In the genomic region with DNA sequence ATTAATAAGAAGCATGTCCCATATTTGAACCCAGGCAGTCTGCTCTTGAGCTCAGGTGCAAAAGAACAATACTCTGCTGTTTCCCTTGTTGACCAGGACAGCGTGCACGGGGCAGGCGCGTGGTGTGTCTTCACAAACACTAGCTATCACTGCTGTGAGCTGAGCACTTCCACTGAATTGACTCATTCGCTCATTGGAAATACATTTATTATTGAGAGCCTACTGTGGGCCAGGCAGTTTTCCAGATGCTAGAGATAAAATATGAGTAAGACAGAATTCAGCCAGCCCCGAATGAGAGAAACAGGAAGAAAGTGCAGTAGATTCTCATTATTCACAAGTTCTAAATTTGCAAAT, we compare ENCODE assay signal across 8 cellular contexts. TPM values are rescaled to one million over a fixed set of nuclear protein-coding genes. Genes with fewer than 3 reads are reported as not detected.
DNase-seq lines count a peak whose midpoint lies in the region; ATAC-seq and TF ChIP-seq lines count a peak whose summit lies in the region.

No MANE protein-coding gene starts in this region.

- peak overlapping the region; percentile 32 for H3K18ac ChIP-seq in mesendoderm (ENCODE audit: low read length)

- no peak overlapping the region for H4K5ac ChIP-seq in mesendoderm (ENCODE audit: low read length)

- H3K4me1 ChIP-seq in ACC112 (ENCODE audit: control insufficient read depth, insufficient read depth, low read length, unreplicated experiment) (peaks cover 30% of the 10 kb centered on the region), KMS-11 (ENCODE audit: low read depth, poor library complexity, severe bottlenecking) (peaks cover 32% of the 10 kb centered on the region), mammary epithelial cell (ENCODE audit: insufficient read depth, low read length) (peaks cover 24% of the 10 kb centered on the region), mesendoderm (ENCODE audit: control insufficient read depth, low read depth, low read length) (peaks cover 2% of the 10 kb centered on the region)

- H2BK5ac ChIP-seq in mesendoderm (ENCODE audit: low read length) = no peak overlapping the region

- H2BK120ac ChIP-seq in mesendoderm (ENCODE audit: low read depth, low read length) = no peak overlapping the region

- H3K4me2 ChIP-seq in KMS-11 (peak overlapping the region; percentile 76), mammary epithelial cell (ENCODE audit: insufficient read depth, low read depth, low read length) (peak overlapping the region; percentile 83), mesendoderm (ENCODE audit: low read length) (no peak overlapping the region)

- CTCF ChIA-PET in mammary epithelial cell (lab: Charles Lee; ENCODE audit: low non-redundant PET) = no interaction called here

- DNase-seq in mammary epithelial cell = no peak
- no peak for DNase-seq in mesendoderm
- no peak for DNase-seq in GM10266 (ENCODE audit: extremely low spot score)
- DNase-seq in SHP77 (lab: John Stamatoyannopoulos, UW) = no peak
- no peak for DNase-seq in stimulated activated CD4-positive, alpha-beta T cell treated with anti-CD3 and anti-CD28 coated beads, Interleukin-15, amount 100 ng/mL, for 24 hours

- WGBS in mammary epithelial cell (ENCODE audit: low coverage, missing lambda C conversion rate) = 85% methylated on average over 6 of the region's 6 CpGs
- no CpG with 5 or more reads among the region's 6 CpGs for WGBS in mesendoderm (ENCODE audit: extremely low coverage, insufficient coverage, low lambda C conversion rate)

- H3K79me2 ChIP-seq in ACC112 (ENCODE audit: control insufficient read depth, insufficient read depth, low read length, unreplicated experiment) = peaks cover 50% of the 10 kb centered on the region
- peaks cover 43% of the 10 kb centered on the region for H3K79me2 ChIP-seq in KMS-11 (ENCODE audit: insufficient read depth, low read depth)
- H3K79me2 ChIP-seq in mammary epithelial cell (ENCODE audit: insufficient read depth, low read length) = peaks cover 63% of the 10 kb centered on the region
- H3K79me2 ChIP-seq in mesendoderm (ENCODE audit: control insufficient read depth, insufficient read depth, low read length) = peaks cover 5% of the 10 kb centered on the region

- dilution Hi-C loops in mammary epithelial cell (cut with HindIII; ENCODE audit: low sequenced_read_pairs) = loop anchor here (5.0 kb wide), 1 partner anchor 81 kb away; no protein-coding TSS in a partner anchor

- no peak overlapping the region for H4K8ac ChIP-seq in mesendoderm (ENCODE audit: low read depth, low read length)

- H3K4me3 ChIP-seq in ACC112 (ENCODE audit: low read depth, low read length) (peak overlapping the region; percentile 92), KMS-11 (IDR thresholded peaks at IDR 0.05; ENCODE audit: insufficient read depth, low read depth, low read length) (no peak overlapping the region), mammary epithelial cell (replicated peaks in 1 of 3; ENCODE audit: insufficient read depth in 1 of 3, low read depth in 2 of 3, low read length in 3 of 3) (peak overlapping the region in 1 of 3 experiments; percentile 72), mesendoderm (ENCODE audit: low read length) (no peak overlapping the region)

- peak overlapping the region; percentile 49 for H3K4ac ChIP-seq in mesendoderm (ENCODE audit: low read depth, low read length)

- H3K27ac ChIP-seq in ACC112 (ENCODE audit: low read depth, low read length) = peak overlapping the region; percentile 86
- H3K27ac ChIP-seq in KMS-11 = no peak overlapping the region
- H3K27ac ChIP-seq in mammary epithelial cell (ENCODE audit: insufficient read depth, low read depth, low read length) = no peak overlapping the region
- no peak overlapping the region for H3K27ac ChIP-seq in mesendoderm (ENCODE audit: low read depth, low read length)

- H4K20me1 ChIP-seq in KMS-11 (ENCODE audit: insufficient read depth) (no peaks in the 10 kb centered on the region), mammary epithelial cell (ENCODE audit: insufficient read depth, low read length) (no peaks in the 10 kb centered on the region)

- H3K56ac ChIP-seq in mesendoderm (ENCODE audit: low read length) = no peak overlapping the region

- H2AK5ac ChIP-seq in mesendoderm (ENCODE audit: low read length) = no peak overlapping the region

- in situ Hi-C loops in mammary epithelial cell (cut with MboI; ENCODE audit: low sequenced_read_pairs in 2 of 2) = loop anchor here (10.0 to 25.0 kb wide), 3 partner anchors 68 to 156 kb away; no protein-coding TSS in a partner anchor

- H3K9ac ChIP-seq in KMS-11 (no peak overlapping the region), mammary epithelial cell (ENCODE audit: insufficient read depth, low read length) (no peak overlapping the region), mesendoderm (ENCODE audit: low read length) (no peak overlapping the region)

- H3K36me3 ChIP-seq in ACC112 (ENCODE audit: insufficient read depth, low read length) = no peaks in the 10 kb centered on the region
- H3K36me3 ChIP-seq in KMS-11 (ENCODE audit: insufficient read depth) = no peaks in the 10 kb centered on the region
- H3K36me3 ChIP-seq in mammary epithelial cell (ENCODE audit: insufficient read depth, low read length) = no peaks in the 10 kb centered on the region
- H3K36me3 ChIP-seq in mesendoderm (ENCODE audit: control insufficient read depth, insufficient read depth, low read length) = no peaks in the 10 kb centered on the region

- peak overlapping the region; percentile 52 for H2AFZ ChIP-seq in ACC112 (ENCODE audit: low read length, unreplicated experiment)
- no peak overlapping the region for H2AFZ ChIP-seq in KMS-11 (ENCODE audit: low read depth)
- no peak overlapping the region for H2AFZ ChIP-seq in mammary epithelial cell (ENCODE audit: low read depth, low read length)

- H2BK15ac ChIP-seq in mesendoderm (replicated peaks; ENCODE audit: low read depth) = no peak overlapping the region

- intact Hi-C loops in mammary epithelial cell (cut with micrococcal nuclease) = loop anchor here (10.0 kb wide), 1 partner anchor 358 kb away; no protein-coding TSS in a partner anchor

- H3K27me3 ChIP-seq in ACC112 (ENCODE audit: insufficient read depth, low read length) (no peaks in the 10 kb centered on the region), KMS-11 (ENCODE audit: insufficient read depth, low read depth) (no peaks in the 10 kb centered on the region), mammary epithelial cell (ENCODE audit: insufficient read depth, low read length) (no peaks in the 10 kb centered on the region), mesendoderm (ENCODE audit: insufficient read depth, low read length, poor library complexity) (no peaks in the 10 kb centered on the region)

- BruUV-seq in mammary epithelial cell (replicated peaks; lab: Mats Ljungman, UMichigan) = TSS peak; percentile 19

- H3K23ac ChIP-seq in mesendoderm (ENCODE audit: low read length) = no peak overlapping the region

- TF ChIP-seq CTCF in KMS-11 (conservative IDR thresholded peaks at IDR 0.05; ENCODE audit: low read depth, low read length) (no peak), mammary epithelial cell (conservative IDR thresholded peaks at IDR 0.05 in 1 of 2, IDR thresholded peaks at IDR 0.05 in 1 of 2; ENCODE audit: extremely low read depth in 1 of 2, insufficient read depth in 1 of 2, low read depth in 1 of 2, low read length in 2 of 2) (no peak), GM10266 (IDR thresholded peaks at IDR 0.05; ENCODE audit: control insufficient read depth, insufficient read depth, low read depth, missing control alignments) (no peak)

- no peak for ATAC-seq in GM21786 (IDR thresholded peaks at IDR 0.05; ENCODE audit: unreplicated experiment)

- H3K79me1 ChIP-seq in mesendoderm (ENCODE audit: low read length) = peaks cover 7% of the 10 kb centered on the region

- H3K9me3 ChIP-seq in mammary epithelial cell (replicated peaks; ENCODE audit: insufficient read depth, low read length) = no peaks in the 10 kb centered on the region

RNA-seq across cellular contexts. Expression of a gene that starts 1.7 kb away (rescaled TPM):
- 10 to 100 TPM; 49.2 to 53.2 TPM for total RNA-seq in mammary epithelial cell
- polyA plus RNA-seq in mammary epithelial cell = 16.0 TPM
- 30.2 TPM for polyA minus RNA-seq in mammary epithelial cell
- 15.7 TPM for polyA plus RNA-seq in mesendoderm (2013, experiment 1 of 2)
- polyA plus RNA-seq in mesendoderm (2013, experiment 2 of 2) = 15.7 TPM

RNA-seq across cellular contexts. Expression of a gene that starts 3.8 kb away (rescaled TPM):
- total RNA-seq in mammary epithelial cell = 1 to 10 TPM in 1 of 2 donors, under 1 TPM in 1; 0.83 to 1.8 TPM
- 2.4 TPM for polyA plus RNA-seq in mammary epithelial cell
- polyA minus RNA-seq in mammary epithelial cell = not detected
- polyA plus RNA-seq in mesendoderm (2013, experiment 1 of 2) = 0.65 TPM
- 0.84 TPM for polyA plus RNA-seq in mesendoderm (2013, experiment 2 of 2)
